In genomic region chr14:28765169-28765906, GRCh38 we compare ENCODE assay signal across 10 cellular contexts. TPM values are rescaled to one million over a fixed set of nuclear protein-coding genes. Genes with fewer than 3 reads are reported as not detected.
DNase-seq lines count a peak whose midpoint lies in the region; ATAC-seq and TF ChIP-seq lines count a peak whose summit lies in the region.
"Had no signal": no experiment of that assay in that cellular context is flagged by ENCODE, and none has a peak within 500 bp of the region (broad histone marks: within the 10 kb centered on the region; RNA-seq: fewer than 3 reads in every experiment).

No MANE protein-coding gene starts in this region.

- no peak overlapping the region for H4K5ac ChIP-seq in mesendoderm (ENCODE audit: low read length)

- H3K23ac ChIP-seq in mesendoderm (ENCODE audit: low read length), result no peak overlapping the region

- H3K4me2 ChIP-seq in mesendoderm (ENCODE audit: low read length), result peak overlapping the region; percentile 41

- H3K4me3 ChIP-seq in right cardiac atrium (ENCODE audit: low read length), result peak overlapping the region; percentile 85
- H3K4me3 ChIP-seq in adipocyte (ENCODE audit: low read length), result peak overlapping the region; percentile 68
- H3K4me3 ChIP-seq in mesendoderm (ENCODE audit: low read length), result peak overlapping the region; percentile 8
- H3K4me3 ChIP-seq in gastrocnemius medialis, result peak overlapping the region in 2 of 4 donors; percentile 32 to 40
- H3K4me3 ChIP-seq in breast epithelium, result peak overlapping the region in 1 of 3 donors; percentile 59

- intact Hi-C loops in right cardiac atrium (cut with DNase I) (no loop called here), cardiac septum (cut with DNase I) (no loop called here), gastrocnemius medialis (cut with DNase I; ENCODE audit: low total_unique reads) (no loop called here), breast epithelium (cut with DNase I; ENCODE audit: low total_unique reads) (no loop called here)

- no peaks in the 10 kb centered on the region for H3K79me1 ChIP-seq in mesendoderm (ENCODE audit: low read length)

- in situ Hi-C loops in gastrocnemius medialis (cut with MboI; ENCODE audit: low sequenced_read_pairs in 4 of 4), result loop anchor here in 2 of 4 donors (25.0 kb wide), 2 partner anchors 772 to 1447 kb away; no protein-coding TSS in a partner anchor

- H3K9ac ChIP-seq in adipocyte (ENCODE audit: low read length), result no peak overlapping the region
- peak overlapping the region; percentile 46 for H3K9ac ChIP-seq in mesendoderm (ENCODE audit: low read length)

- H3K56ac ChIP-seq in mesendoderm (ENCODE audit: low read length), result peak overlapping the region; percentile 68

- H3K27ac ChIP-seq in right cardiac atrium (ENCODE audit: low read length) (peak overlapping the region; percentile 8), mesendoderm (ENCODE audit: low read depth, low read length) (no peak overlapping the region), gastrocnemius medialis (no peak overlapping the region), breast epithelium (no peak overlapping the region)
- H3K27ac ChIP-seq: HL-60 had no signal

- H3K9me3 ChIP-seq in right cardiac atrium (ENCODE audit: control insufficient read depth, low read length) (no peaks in the 10 kb centered on the region), adipocyte (ENCODE audit: control insufficient read depth, low read length) (peaks cover 15% of the 10 kb centered on the region), gastrocnemius medialis (no peaks in the 10 kb centered on the region), breast epithelium (peaks cover 4 to 7% of the 10 kb centered on the region in 2 donors)

- 9% methylated on average over 30 of the region's 30 CpGs for WGBS in right cardiac atrium
- WGBS in mesendoderm (ENCODE audit: extremely low coverage, insufficient coverage, low lambda C conversion rate), result no CpG with 5 or more reads among the region's 30 CpGs

- H3K18ac ChIP-seq in mesendoderm (ENCODE audit: low read length), result peak overlapping the region; percentile 78

- no peak for ATAC-seq in right cardiac atrium
- no peak for ATAC-seq in gastrocnemius medialis

- no peak overlapping the region for H3K4ac ChIP-seq in mesendoderm (ENCODE audit: low read depth, low read length)

- DNase-seq in right cardiac atrium (no peak), cardiac septum (ENCODE audit: low spot score) (no peak), adipocyte (ENCODE audit: low read depth) (no peak), mesendoderm (peak; percentile 44), gastrocnemius medialis (no peak), mesenteric fat pad (ENCODE audit: low spot score) (no peak), breast epithelium (ENCODE audit: low spot score in 2 of 2) (no peak)
- DNase-seq in central memory CD4-positive, alpha-beta T cell, result no peak
- DNase-seq: small intestine had no signal

- no peak for TF ChIP-seq POLR2A in gastrocnemius medialis (IDR thresholded peaks at IDR 0.05)
- TF ChIP-seq POLR2A in breast epithelium (IDR thresholded peaks at IDR 0.05), result no peak

- H3K79me2 ChIP-seq in mesendoderm (ENCODE audit: control insufficient read depth, insufficient read depth, low read length), result no peaks in the 10 kb centered on the region

- H3K27me3 ChIP-seq in right cardiac atrium (ENCODE audit: control insufficient read depth, insufficient read depth), result peaks cover 11% of the 10 kb centered on the region
- peaks cover 80% of the 10 kb centered on the region for H3K27me3 ChIP-seq in adipocyte (replicated peaks; ENCODE audit: control insufficient read depth, insufficient read depth, low read length)
- peaks cover 37% of the 10 kb centered on the region for H3K27me3 ChIP-seq in mesendoderm (ENCODE audit: insufficient read depth, low read length, poor library complexity)
- H3K27me3 ChIP-seq in gastrocnemius medialis, result peaks cover 78 to 94% (median 91%) of the 10 kb centered on the region in 3 donors
- H3K27me3 ChIP-seq in breast epithelium, result peaks cover 6 to 92% of the 10 kb centered on the region in 2 donors

- H3K4me1 ChIP-seq in right cardiac atrium (ENCODE audit: control insufficient read depth, insufficient read depth, low read length) (peaks cover 4% of the 10 kb centered on the region), adipocyte (ENCODE audit: control insufficient read depth, insufficient read depth, low read length) (no peaks in the 10 kb centered on the region), mesendoderm (ENCODE audit: control insufficient read depth, low read depth, low read length) (no peaks in the 10 kb centered on the region), gastrocnemius medialis (peaks cover 0 to 3% of the 10 kb centered on the region in 2 donors), breast epithelium (no peaks in the 10 kb centered on the region)

- H2BK120ac ChIP-seq in mesendoderm (ENCODE audit: low read depth, low read length), result no peak overlapping the region

- H3K36me3 ChIP-seq in adipocyte (ENCODE audit: control insufficient read depth, insufficient read depth, low read length, severe bottlenecking) (no peaks in the 10 kb centered on the region), mesendoderm (ENCODE audit: control insufficient read depth, insufficient read depth, low read length) (no peaks in the 10 kb centered on the region), gastrocnemius medialis (no peaks in the 10 kb centered on the region), breast epithelium (no peaks in the 10 kb centered on the region)

- H2AK5ac ChIP-seq in mesendoderm (ENCODE audit: low read length), result no peak overlapping the region

- no peak overlapping the region for H4K8ac ChIP-seq in mesendoderm (ENCODE audit: low read depth, low read length)

- no peak overlapping the region for H2BK15ac ChIP-seq in mesendoderm (replicated peaks; ENCODE audit: low read depth)

- TF ChIP-seq CTCF in gastrocnemius medialis (IDR thresholded peaks at IDR 0.05 in 4 of 5, conservative IDR thresholded peaks at IDR 0.05 in 1 of 5), result no peak
- TF ChIP-seq CTCF in breast epithelium (IDR thresholded peaks at IDR 0.05), result no peak

- no peak overlapping the region for H2BK5ac ChIP-seq in mesendoderm (ENCODE audit: low read length)

RNA-seq across cellular contexts. Expression of gene FOXG1, which starts 1.2 kb away (rescaled TPM):
- not detected for total RNA-seq in right cardiac atrium
- 0.20 TPM for polyA plus RNA-seq in right cardiac atrium
- not detected for total RNA-seq in cardiac septum
- polyA plus RNA-seq in mesendoderm (2013, experiment 1 of 2), result 0.10 TPM
- polyA plus RNA-seq in mesendoderm (2013, experiment 2 of 2), result 0.10 TPM
- total RNA-seq in gastrocnemius medialis, result not detected
- total RNA-seq in mesenteric fat pad, result not detected
- not detected for total RNA-seq in breast epithelium
